12 cellular contexts compared by ENCODE assay signal in genomic region chr5:140262221-140262620, GRCh38. TPM values are rescaled to one million over a fixed set of nuclear protein-coding genes. Genes with fewer than 3 reads are reported as not detected.
DNase-seq lines count a peak whose midpoint lies in the region; ATAC-seq and TF ChIP-seq lines count a peak whose summit lies in the region.
"Had no signal": no experiment of that assay in that cellular context is flagged by ENCODE, and none has a peak within 500 bp of the region (broad histone marks: within the 10 kb centered on the region; RNA-seq: fewer than 3 reads in every experiment).

No MANE protein-coding gene starts in this region.

- no peak overlapping the region for H2AFZ ChIP-seq in SK-N-SH (ENCODE audit: low read depth)

- no peaks in the 10 kb centered on the region for H3K9me2 ChIP-seq in SK-N-SH

- H3K4me1 ChIP-seq in SK-N-SH (ENCODE audit: control insufficient read depth in 1 of 2, insufficient read depth in 2 of 2, low read depth in 1 of 2, low read length in 1 of 2) = peaks cover 7 to 24% of the 10 kb centered on the region in 2 experiments; a peak in 3 of 4 replicates
- peaks cover 39% of the 10 kb centered on the region for H3K4me1 ChIP-seq in body of pancreas
- H3K4me1 ChIP-seq in lower lobe of right lung = peaks cover 34% of the 10 kb centered on the region
- peaks cover 0 to 22% (median 11%) of the 10 kb centered on the region in 4 donors for H3K4me1 ChIP-seq in tibial artery
- peaks cover 3% of the 10 kb centered on the region for H3K4me1 ChIP-seq in ovary (ENCODE audit: insufficient read depth)

- H4K20me1 ChIP-seq in SK-N-SH (ENCODE audit: insufficient read depth) = no peaks in the 10 kb centered on the region

- no peak for TF ChIP-seq POLR2A in body of pancreas (IDR thresholded peaks at IDR 0.05)
- no peak for TF ChIP-seq POLR2A in ovary (IDR thresholded peaks at IDR 0.05)

- POLR2A ChIA-PET in SK-N-SH (lab: Yijun Ruan, JAX) = interaction anchor here (0.6 kb wide), 1 partner anchor 830 kb away, joined by 5 read pairs; no protein-coding TSS in a partner anchor

- no peak for TF ChIP-seq CTCF in SK-N-SH (IDR thresholded peaks at IDR 0.05)
- no peak for TF ChIP-seq CTCF in body of pancreas (IDR thresholded peaks at IDR 0.05)
- TF ChIP-seq CTCF in lower lobe of right lung (IDR thresholded peaks at IDR 0.05) = no peak
- no peak for TF ChIP-seq CTCF in tibial artery (IDR thresholded peaks at IDR 0.05)
- no peak for TF ChIP-seq CTCF in ovary (IDR thresholded peaks at IDR 0.05)

- no peaks in the 10 kb centered on the region for H3K27me3 ChIP-seq in SK-N-SH (ENCODE audit: insufficient read depth)
- no peaks in the 10 kb centered on the region for H3K27me3 ChIP-seq in body of pancreas
- H3K27me3 ChIP-seq in lower lobe of right lung (ENCODE audit: low read depth) = no peaks in the 10 kb centered on the region
- no peaks in the 10 kb centered on the region for H3K27me3 ChIP-seq in tibial artery
- no peaks in the 10 kb centered on the region for H3K27me3 ChIP-seq in ovary

- H3K9me3 ChIP-seq in SK-N-SH = no peaks in the 10 kb centered on the region
- no peaks in the 10 kb centered on the region for H3K9me3 ChIP-seq in body of pancreas
- H3K9me3 ChIP-seq in lower lobe of right lung = no peaks in the 10 kb centered on the region
- H3K9me3 ChIP-seq in tibial artery = no peaks in the 10 kb centered on the region
- no peaks in the 10 kb centered on the region for H3K9me3 ChIP-seq in ovary

- intact Hi-C loops in body of pancreas (cut with DNase I) (no loop called here), lower lobe of right lung (cut with DNase I) (no loop called here), tibial artery (cut with DNase I; ENCODE audit: low total_unique reads) (loop anchor here (5.0 kb wide), 1 partner anchor 85 kb away; the partner anchor contains the start of gene HBEGF), ovary (cut with DNase I) (no loop called here)

- H3K4me3 ChIP-seq in SK-N-SH (ENCODE audit: low read depth in 2 of 2, low read length in 1 of 2) (no peak overlapping the region), body of pancreas (no peak overlapping the region), lower lobe of right lung (no peak overlapping the region), tibial artery (no peak overlapping the region), ovary (no peak overlapping the region)

- H3K9ac ChIP-seq in SK-N-SH = no peak overlapping the region

- TF ChIP-seq RAD21 in SK-N-SH (IDR thresholded peaks at IDR 0.05; ENCODE audit: low read length) = no peak

- H3K79me2 ChIP-seq in SK-N-SH (ENCODE audit: insufficient read depth) = peaks cover 43% of the 10 kb centered on the region

- DNase-seq in SK-N-SH (no peak), body of pancreas (no peak), lower lobe of right lung (no peak), tibial artery (no peak), ovary (no peak)
- no peak for DNase-seq in stimulated activated naive CD4-positive, alpha-beta T cell treated with Interleukin-2 at 50 U/mL for 16 hours (lab: John Stamatoyannopoulos, UW)
- DNase-seq: activated naive CD8-positive, alpha-beta T cell treated with anti-CD3 and anti-CD28 coated beads, Interleukin-2, amount 10 ng/mL, durations not matched to agents 7 days and 5 days; effector CD4-positive, alpha-beta T cell; Karpas-422; retina had no signal

- WGBS in SK-N-SH (ENCODE audit: low lambda C conversion rate) = 74% methylated on average over 3 of the region's 3 CpGs
- WGBS in body of pancreas, 2 donors = 80 to 85% methylated on average over 3 of the region's 3 CpGs
- WGBS in ovary, 3 donors = 61 to 90% (median 89%) methylated on average over 3 of the region's 3 CpGs

- TF ChIP-seq EP300 in SK-N-SH (IDR thresholded peaks at IDR 0.05; ENCODE audit: borderline replicate concordance in 1 of 2, low read depth in 1 of 2, low read length in 1 of 2) (no peak), ovary (IDR thresholded peaks at IDR 0.05) (no peak)

- CTCF ChIA-PET in SK-N-SH (lab: Yijun Ruan, JAX) = interaction anchor here (0.8 to 3.1 kb wide), 7 partner anchors 10 to 90 kb away, joined by 3 to 7 read pairs (median 4); no protein-coding TSS in a partner anchor

- no peak for ATAC-seq in SK-N-SH treated with all-trans-retinoic acid at 6 μM for 48 hours
- no peak for ATAC-seq in body of pancreas
- no peak for ATAC-seq in lower lobe of right lung
- no peak for ATAC-seq in HG03159 (IDR thresholded peaks at IDR 0.05; ENCODE audit: unreplicated experiment)

- H3K36me3 ChIP-seq in SK-N-SH (replicated peaks in 1 of 2; ENCODE audit: control insufficient read depth in 1 of 2, insufficient read depth in 2 of 2, low read length in 1 of 2) = peaks cover 2 to 3% of the 10 kb centered on the region in 2 experiments
- H3K36me3 ChIP-seq in body of pancreas (replicated peaks in 1 of 2; ENCODE audit: insufficient read depth in 1 of 2, low read depth in 2 of 2) = no peaks in the 10 kb centered on the region
- peaks cover 9% of the 10 kb centered on the region for H3K36me3 ChIP-seq in lower lobe of right lung
- peaks cover 0 to 6% (median 0%) of the 10 kb centered on the region in 3 donors for H3K36me3 ChIP-seq in tibial artery
- H3K36me3 ChIP-seq in ovary = no peaks in the 10 kb centered on the region

- H3K27ac ChIP-seq in SK-N-SH (ENCODE audit: low read depth in 2 of 2, low read length in 1 of 2) (peak overlapping the region in 1 of 2 experiments; percentile 79; a peak in 1 of 4 replicates), body of pancreas (peak overlapping the region in 3 of 4 donors; percentile 71 to 79 (median 77)), lower lobe of right lung (peak overlapping the region; percentile 61), tibial artery (peak overlapping the region; percentile 47 to 69), ovary (peak overlapping the region in 1 of 2 donors; percentile 16)

- peak overlapping the region; percentile 6; the same call in 1 of the 2 replicates for H3K4me2 ChIP-seq in SK-N-SH

- H3F3A ChIP-seq in SK-N-SH (replicated peaks; ENCODE audit: insufficient read depth) = peaks cover 29% of the 10 kb centered on the region

TF ChIP-seq in SK-N-SH, 30 proteins besides CTCF, POLR2A, EP300 and RAD21:
- TF ChIP-seq GATA2 (CRISPR knock-in tag; IDR thresholded peaks at IDR 0.05) = no peak
- no peak for TF ChIP-seq ELF1 (IDR thresholded peaks at IDR 0.05)
- TF ChIP-seq NFIC (IDR thresholded peaks at IDR 0.05; ENCODE audit: borderline replicate concordance) = no peak
- TF ChIP-seq RXRA (IDR thresholded peaks at IDR 0.05; ENCODE audit: borderline replicate concordance, low read depth) = no peak
- TF ChIP-seq POLR2AphosphoS5 (IDR thresholded peaks at IDR 0.05; ENCODE audit: low read depth, low read length) = no peak
- TF ChIP-seq FOSL2 (IDR thresholded peaks at IDR 0.05; ENCODE audit: borderline replicate concordance, low read depth) = no peak
- TF ChIP-seq USF2 (IDR thresholded peaks at IDR 0.05; ENCODE audit: borderline replicate concordance, low read depth, low read length) = no peak
- TF ChIP-seq MAX (IDR thresholded peaks at IDR 0.05; ENCODE audit: low read depth) = no peak
TF ChIP-seq in SK-N-SH: peak in this region for 0.

TF ChIP-seq in SK-N-SH treated with all-trans-retinoic acid at 6 μM for 48 hours, 23 proteins besides CTCF, POLR2A, EP300 and RAD21 (continues in another document):
- TF ChIP-seq CREB5 (CRISPR knock-in tag; IDR thresholded peaks at IDR 0.05; ENCODE audit: low read depth) = no peak
- TF ChIP-seq OSR1 (CRISPR knock-in tag; IDR thresholded peaks at IDR 0.05) = no peak
- no peak for TF ChIP-seq BACH2 (CRISPR knock-in tag; IDR thresholded peaks at IDR 0.05; ENCODE audit: borderline replicate concordance)
- TF ChIP-seq TCF4 (CRISPR knock-in tag; IDR thresholded peaks at IDR 0.05; ENCODE audit: borderline replicate concordance) = no peak
- TF ChIP-seq TOX (CRISPR knock-in tag; IDR thresholded peaks at IDR 0.05; ENCODE audit: borderline replicate concordance) = no peak
- no peak for TF ChIP-seq ZNF70 (CRISPR knock-in tag; IDR thresholded peaks at IDR 0.05)
- no peak for TF ChIP-seq ZNF565 (CRISPR knock-in tag; conservative IDR thresholded peaks at IDR 0.05; ENCODE audit: low read depth)
- no peak for TF ChIP-seq POU6F1 (CRISPR knock-in tag; IDR thresholded peaks at IDR 0.05; ENCODE audit: borderline replicate concordance, low read depth)

RNA-seq across cellular contexts. Expression of gene PFDN1, which starts 40.7 kb away (rescaled TPM):
- polyA plus RNA-seq in SK-N-SH (2012; rRNA removed) (55.2 and 63.6 TPM in 2 replicates), ovary (100 to 1,000 TPM in 1 of 2 donors, 10 to 100 TPM in 1; 61.3 to 113 TPM)
- 78.2 and 78.4 TPM in 2 replicates for polyA plus RNA-seq in SK-N-SH (2012; cell fraction: cytosol; rRNA removed)
- polyA plus RNA-seq in SK-N-SH (2012; cell fraction: nucleus; rRNA removed) = 31.6 and 34.6 TPM in 2 replicates
- total RNA-seq in body of pancreas (10 to 100 TPM; 37.6 to 54.1 TPM), lower lobe of right lung (47.1 TPM), ovary (10 to 100 TPM; 27.4 to 65.7 (median 35.2) TPM)
